Comparison of ENCODE assay signal across 29 cellular contexts in the genomic region with DNA sequence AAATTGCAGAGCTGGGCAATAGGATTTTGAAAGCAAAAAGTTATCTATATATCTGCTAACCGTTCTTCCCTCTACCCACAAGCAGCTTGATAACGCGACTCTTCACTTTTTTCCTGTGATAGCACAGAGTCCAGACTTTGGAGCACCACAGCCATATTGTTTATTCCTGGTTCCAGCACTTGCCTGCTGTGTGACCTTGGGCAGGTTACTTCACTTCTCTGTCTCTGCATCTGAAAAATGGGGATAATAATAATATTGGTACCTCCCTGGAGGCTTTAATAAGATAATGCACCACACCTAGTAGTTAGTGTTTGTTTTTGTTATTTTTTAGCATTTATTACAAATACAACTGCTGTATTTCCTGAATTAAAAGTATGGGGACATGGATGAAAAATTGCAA.
"Had no signal": no experiment of that assay in that cellular context is flagged by ENCODE, and none has a peak within 500 bp of the region (broad histone marks: within the 10 kb centered on the region; RNA-seq: fewer than 3 reads in every experiment).

No MANE protein-coding gene starts in this region.

- H3K9me3 ChIP-seq: ascending aorta had no signal

- H3K27me3 ChIP-seq: ascending aorta, cardiac muscle cell had no signal

- H3K27ac Mint-ChIP-seq: activated CD4-positive, alpha-beta T cell treated with anti-CD3 and anti-CD28 coated beads, Interleukin-2, amount 10 ng/mL, durations not matched to agents 7 days and 5 days; activated naive CD8-positive, alpha-beta T cell treated with anti-CD3 and anti-CD28 coated beads for 36 hours; activated T-helper 17 cell treated with anti-CD3 and anti-CD28 coated beads, Interleukin-2, amount 50 U/mL, for 72 hours; T-helper 2 cell treated with Interferon-gamma antibody and Interleukin-4, amounts not matched to agents 5 μg/mL and 100 μg/mL, for 36 hours had no signal

- DNase-seq: activated CD4-positive, alpha-beta T cell treated with anti-CD3 and anti-CD28 coated beads, Interleukin-2, amount 10 ng/mL, durations not matched to agents 7 days and 5 days; activated CD4-positive, alpha-beta T cell treated with anti-CD3 and anti-CD28 coated beads, Interleukin-2, amount 50 U/mL, for 48 hours; activated CD8-positive, alpha-beta memory T cell treated with anti-CD3 and anti-CD28 coated beads, Interleukin-2, amount 50 U/mL, for 4 hours; activated effector memory CD4-positive, alpha-beta T cell treated with anti-CD3 and anti-CD28 coated beads, Interleukin-2, amount 50 U/mL, for 16 hours; activated naive CD4-positive, alpha-beta T cell; activated naive CD4-positive, alpha-beta T cell treated with anti-CD3 and anti-CD28 coated beads, Interleukin-2, amount 50 U/mL, for 16 hours; activated naive CD8-positive, alpha-beta T cell treated with anti-CD3 and anti-CD28 coated beads for 36 hours; activated T-cell treated with anti-CD3 and anti-CD28 coated beads for 4 hours; activated T-cell treated with anti-CD3 and anti-CD28 coated beads, Interleukin-2, amount 50 U/mL, for 48 hours; amygdala; KG1; NCI-H1092 treated with DMSO at 0.1 percent for 48 hours; NCI-H1417; NCI-H146; NCI-H187; NCI-H2029 treated with DMSO at 0.1 percent for 48 hours; NCI-H2107; NCI-H2171; NCI-H510A; NCI-H526; NCI-H748 treated with DMSO at 0.1 percent for 48 hours; NK-92 treated with Interleukin-12 subunit alpha and Interleukin-12 subunit beta, amount 100 ng/mL, for 24 hours; Right ventricle myocardium superior; SW 1271 had no signal

- H3K27ac ChIP-seq: ascending aorta, cardiac muscle cell had no signal

- H3K4me1 ChIP-seq: ascending aorta had no signal

- H3K4me3 Mint-ChIP-seq: activated CD4-positive, alpha-beta T cell treated with anti-CD3 and anti-CD28 coated beads, Interleukin-2, amount 10 ng/mL, durations not matched to agents 7 days and 5 days; activated naive CD8-positive, alpha-beta T cell treated with anti-CD3 and anti-CD28 coated beads for 36 hours; activated T-helper 17 cell treated with anti-CD3 and anti-CD28 coated beads, Interleukin-2, amount 50 U/mL, for 72 hours; central memory CD8-positive, alpha-beta T cell; T-helper 2 cell treated with Interferon-gamma antibody and Interleukin-4, amounts not matched to agents 5 μg/mL and 100 μg/mL, for 36 hours had no signal

- ATAC-seq: activated T-helper 17 cell treated with anti-CD3 and anti-CD28 coated beads, Interleukin-2, amount 50 U/mL, for 72 hours had no signal

- H3K36me3 ChIP-seq: ascending aorta, cardiac muscle cell had no signal

- H3K4me3 ChIP-seq: ascending aorta, cardiac muscle cell had no signal

- H3K9me3 Mint-ChIP-seq: activated T-helper 17 cell treated with anti-CD3 and anti-CD28 coated beads, Interleukin-2, amount 50 U/mL, for 72 hours; central memory CD8-positive, alpha-beta T cell had no signal

- H3K27me3 Mint-ChIP-seq: activated CD4-positive, alpha-beta T cell treated with anti-CD3 and anti-CD28 coated beads, Interleukin-2, amount 10 ng/mL, durations not matched to agents 7 days and 5 days; activated naive CD8-positive, alpha-beta T cell treated with anti-CD3 and anti-CD28 coated beads for 36 hours; activated T-helper 17 cell treated with anti-CD3 and anti-CD28 coated beads, Interleukin-2, amount 50 U/mL, for 72 hours; central memory CD8-positive, alpha-beta T cell had no signal
